In genomic region chrX:14029425-14030247, GRCh38 we compare ENCODE assay signal across 1 cellular context.
TF ChIP-seq lines count a peak whose summit lies in the region.

GEMIN8 (minus strand) TSS chrX:14029892; CDS start chrX:14021478, 8,414 bp downstream.

TF ChIP-seq in HEK293, 187 proteins besides CTCF, POLR2A, EP300 and RAD21 (continued from another document):
- peak; percentile 92 for TF ChIP-seq PBX3 (CRISPR knock-in tag; IDR thresholded peaks at IDR 0.05)
- no peak for TF ChIP-seq ZNF174 (tag by site-specific recombination; IDR thresholded peaks at IDR 0.05)
- peak; percentile 98 for TF ChIP-seq IKZF3 (tag by site-specific recombination; IDR thresholded peaks at IDR 0.05)
- peak; percentile 64 for TF ChIP-seq ZSCAN30 (tag by site-specific recombination; IDR thresholded peaks at IDR 0.05)
- peak; percentile 72; the same call in 1 of the 2 replicates for TF ChIP-seq KLF16 (tag by site-specific recombination; IDR thresholded peaks at IDR 0.05)
- TF ChIP-seq ZNF548 (tag by site-specific recombination; IDR thresholded peaks at IDR 0.05) = no peak
- TF ChIP-seq PRDM1 (tag by site-specific recombination; IDR thresholded peaks at IDR 0.05) = peak; percentile 91
- TF ChIP-seq ZNF114 (tag by site-specific recombination; IDR thresholded peaks at IDR 0.05) = no peak
- TF ChIP-seq ZBTB17 (tag by site-specific recombination; IDR thresholded peaks at IDR 0.05) = peak; percentile 78
- no peak for TF ChIP-seq ZNF223 (tag by site-specific recombination; IDR thresholded peaks at IDR 0.05)
- no peak for TF ChIP-seq ZNF157 (tag by site-specific recombination; IDR thresholded peaks at IDR 0.05)
- peak; percentile 93 for TF ChIP-seq MZF1 (tag by site-specific recombination; IDR thresholded peaks at IDR 0.05; ENCODE audit: borderline replicate concordance)
- TF ChIP-seq PATZ1 (tag by site-specific recombination; IDR thresholded peaks at IDR 0.05) = peak; percentile 99
- TF ChIP-seq REST (tag by site-specific recombination; IDR thresholded peaks at IDR 0.05) = peak; percentile 14; the same call in 1 of the 2 replicates
- TF ChIP-seq ZNF398 (tag by site-specific recombination; IDR thresholded peaks at IDR 0.05) = peak; percentile 89
- peak; percentile 75; the same call in 1 of the 2 replicates for TF ChIP-seq ZEB2 (tag by site-specific recombination; IDR thresholded peaks at IDR 0.05)
- peak; percentile 99 for TF ChIP-seq ZBTB21 (tag by site-specific recombination; IDR thresholded peaks at IDR 0.05)
- no peak for TF ChIP-seq ZNF645 (tag by site-specific recombination; IDR thresholded peaks at IDR 0.05)
- peak; percentile 96; the same call in 1 of the 2 replicates for TF ChIP-seq KLF7 (tag by site-specific recombination; IDR thresholded peaks at IDR 0.05; ENCODE audit: borderline replicate concordance)
- peak; percentile 66; the same call in 1 of the 2 replicates for TF ChIP-seq ZNF391 (tag by site-specific recombination; IDR thresholded peaks at IDR 0.05; ENCODE audit: borderline replicate concordance, low read depth)
- peak; percentile 95 for TF ChIP-seq ZNF341 (tag by site-specific recombination; IDR thresholded peaks at IDR 0.05; ENCODE audit: low read depth)
- no peak for TF ChIP-seq ZNF830 (tag by site-specific recombination; IDR thresholded peaks at IDR 0.05; ENCODE audit: low read depth)
- TF ChIP-seq ZNF571 (tag by site-specific recombination; IDR thresholded peaks at IDR 0.05) = no peak
- peak; percentile 14; the same call in 1 of the 2 replicates for TF ChIP-seq GLI4 (tag by site-specific recombination; IDR thresholded peaks at IDR 0.05)
- TF ChIP-seq ZNF707 (tag by site-specific recombination; IDR thresholded peaks at IDR 0.05) = no peak
- no peak for TF ChIP-seq ZNF23 (tag by site-specific recombination; IDR thresholded peaks at IDR 0.05; ENCODE audit: borderline replicate concordance)
- TF ChIP-seq INSM2 (tag by site-specific recombination; IDR thresholded peaks at IDR 0.05) = peak; percentile 55; the same call in 1 of the 2 replicates
- TF ChIP-seq ZIC2 (tag by site-specific recombination; IDR thresholded peaks at IDR 0.05) = peak; percentile 98
